24 cellular contexts compared by ENCODE assay signal in genomic region chr5:1123418-1124147, GRCh38.
"Had no signal": no experiment of that assay in that cellular context is flagged by ENCODE, and none has a peak within 500 bp of the region (broad histone marks: within the 10 kb centered on the region; RNA-seq: fewer than 3 reads in every experiment).

No MANE protein-coding gene starts in this region.

- H3K27ac ChIP-seq: ascending aorta, suprapubic skin had no signal

- H3K4me1 ChIP-seq: ascending aorta had no signal

- ATAC-seq: activated CD8-positive, alpha-beta T cell treated with anti-CD3 and anti-CD28 coated beads, Interleukin-2, amount 10 ng/mL, durations not matched to agents 7 days and 5 days; activated naive CD4-positive, alpha-beta T cell treated with anti-CD3 and anti-CD28 coated beads, Interleukin-2, amount 50 U/mL, for 72 hours; activated T-helper 17 cell treated with anti-CD3 and anti-CD28 coated beads, Interleukin-2, amount 50 U/mL, for 72 hours; left colon; lower lobe of right lung; mucosa of descending colon; stimulated activated naive CD8-positive, alpha-beta T cell treated with anti-CD3 and anti-CD28 coated beads, Interleukin-15, amount 100 ng/mL, for 72 hours had no signal

- H3K27me3 ChIP-seq: adrenal gland, ascending aorta, vagina had no signal

- H3K9me3 ChIP-seq: adrenal gland, ascending aorta, lower lobe of right lung, mucosa of descending colon, suprapubic skin, vagina had no signal

- H3K36me3 ChIP-seq: adrenal gland, ascending aorta, lower lobe of right lung, suprapubic skin, vagina had no signal

- H3K4me3 ChIP-seq: adrenal gland, ascending aorta, lower lobe of right lung, mucosa of descending colon, suprapubic skin, vagina had no signal

- DNase-seq: activated CD4-positive, alpha-beta T cell treated with anti-CD3 and anti-CD28 coated beads for 1 hour; activated CD4-positive, alpha-beta T cell treated with anti-CD3 and anti-CD28 coated beads, Interleukin-2, amount 50 U/mL, for 1 hour; activated CD8-positive, alpha-beta T cell treated with anti-CD3 and anti-CD28 coated beads, Interleukin-2, amount 10 ng/mL, durations not matched to agents 7 days and 5 days; activated T-cell treated with anti-CD3 and anti-CD28 coated beads, Interleukin-2, amount 50 U/mL, for 24 hours; adrenal gland; effector memory CD4-positive, alpha-beta T cell; foreskin melanocyte; islet precursor cell; left colon; lower lobe of right lung; mesendoderm; naive B cell; posterior cingulate gyrus; stimulated activated CD4-positive, alpha-beta T cell treated with anti-CD3 and anti-CD28 coated beads, Interleukin-12 subunit alpha, Interleukin-12 subunit beta, amount 100 ng/mL, for 4 hours; stimulated activated CD4-positive, alpha-beta T cell treated with anti-CD3 and anti-CD28 coated beads, Interleukin-4, amount 100 ng/mL, for 4 hours; stimulated activated naive CD8-positive, alpha-beta T cell treated with anti-CD3 and anti-CD28 coated beads, Interleukin-15, amount 100 ng/mL, for 72 hours; T-helper 9 cell; trophoblast cell had no signal
